ENCODE assay signal across 16 cellular contexts in genomic region chr12:53067074-53067992, GRCh38. TPM values are rescaled to one million over a fixed set of nuclear protein-coding genes. Genes with fewer than 3 reads are reported as not detected.
A peak's percentile ranks its signal among the peaks of the same experiment; 100 is the strongest.
DNase-seq lines count a peak whose midpoint lies in the region; ATAC-seq and TF ChIP-seq lines count a peak whose summit lies in the region.
"Had no signal": no experiment of that assay in that cellular context is flagged by ENCODE, and none has a peak within 500 bp of the region (broad histone marks: within the 10 kb centered on the region; RNA-seq: fewer than 3 reads in every experiment).

No MANE protein-coding gene starts in this region.

- H3K9ac ChIP-seq in stomach smooth muscle (ENCODE audit: low read length in 2 of 2): no peak overlapping the region

- DNase-seq in activated T-cell treated with anti-CD3 and anti-CD28 coated beads, Interleukin-2, amount 50 U/mL, for 72 hours: no peak
- no peak for DNase-seq in activated T-cell treated with anti-CD3 and anti-CD28 coated beads, Interleukin-2, amount 50 U/mL, for 48 hours
- DNase-seq in activated CD8-positive, alpha-beta T cell treated with anti-CD3 and anti-CD28 coated beads for 36 hours: peak; percentile 45
- DNase-seq in left lobe of liver (ENCODE audit: low spot score): no peak
- DNase-seq in T-helper 1 cell: no peak
- DNase-seq: amniotic stem cell; GF-D8; stimulated activated CD4-positive, alpha-beta T cell treated with anti-CD3 and anti-CD28 coated beads, Interleukin-2, amount 100 ng/mL, for 24 hours; stimulated activated CD8-positive, alpha-beta memory T cell treated with anti-CD3 and anti-CD28 coated beads, Interleukin-4, amount 100 ng/mL, for 48 hours had no signal

- no peak overlapping the region for H3K4me3 Mint-ChIP-seq in activated T-cell treated with anti-CD3 and anti-CD28 coated beads, Interleukin-2, amount 50 U/mL, for 72 hours
- H3K4me3 Mint-ChIP-seq in activated CD8-positive, alpha-beta T cell treated with anti-CD3 and anti-CD28 coated beads for 36 hours: no peak overlapping the region
- H3K4me3 Mint-ChIP-seq: naive thymus-derived CD8-positive, alpha-beta T cell; WTC11 had no signal

- peaks cover 26% of the 10 kb centered on the region for H3K4me1 Mint-ChIP-seq in activated T-cell treated with anti-CD3 and anti-CD28 coated beads, Interleukin-2, amount 50 U/mL, for 72 hours (ENCODE audit: low read depth)
- H3K4me1 Mint-ChIP-seq in activated CD8-positive, alpha-beta T cell treated with anti-CD3 and anti-CD28 coated beads for 36 hours (ENCODE audit: low read depth): peaks cover 12% of the 10 kb centered on the region

- TF ChIP-seq CTCF in activated CD8-positive, alpha-beta T cell treated with anti-CD3 and anti-CD28 coated beads for 36 hours (IDR thresholded peaks at IDR 0.05): no peak

- no peaks in the 10 kb centered on the region for H3K9me3 Mint-ChIP-seq in activated T-cell treated with anti-CD3 and anti-CD28 coated beads, Interleukin-2, amount 50 U/mL, for 72 hours
- no peaks in the 10 kb centered on the region for H3K9me3 Mint-ChIP-seq in activated CD8-positive, alpha-beta T cell treated with anti-CD3 and anti-CD28 coated beads for 36 hours
- H3K9me3 Mint-ChIP-seq: naive thymus-derived CD8-positive, alpha-beta T cell; WTC11 had no signal

- intact Hi-C loops in activated CD8-positive, alpha-beta T cell treated with anti-CD3 and anti-CD28 coated beads for 36 hours (cut with micrococcal nuclease): loop anchor here (2.0 kb wide), 1 partner anchor 31 kb away; no protein-coding TSS in a partner anchor

- no peaks in the 10 kb centered on the region for H3K27me3 Mint-ChIP-seq in activated T-cell treated with anti-CD3 and anti-CD28 coated beads, Interleukin-2, amount 50 U/mL, for 72 hours (ENCODE audit: low read depth)
- no peaks in the 10 kb centered on the region for H3K27me3 Mint-ChIP-seq in activated CD8-positive, alpha-beta T cell treated with anti-CD3 and anti-CD28 coated beads for 36 hours
- H3K27me3 Mint-ChIP-seq: naive thymus-derived CD8-positive, alpha-beta T cell had no signal

- no peaks in the 10 kb centered on the region for H3K9me3 ChIP-seq in stomach smooth muscle (ENCODE audit: control insufficient read depth in 2 of 2, low read length in 2 of 2)

- peak; percentile 34 to 45 for ATAC-seq in activated T-cell treated with anti-CD3 and anti-CD28 coated beads, Interleukin-2, amount 50 U/mL, for 72 hours (replicated peaks in 1 of 2)
- ATAC-seq in activated CD8-positive, alpha-beta T cell treated with anti-CD3 and anti-CD28 coated beads for 36 hours: peak; percentile 44
- ATAC-seq in left lobe of liver (peak; percentile 1), GM18502 (IDR thresholded peaks at IDR 0.05; ENCODE audit: poor library complexity, unreplicated experiment) (no peak), GM21528 (IDR thresholded peaks at IDR 0.05; ENCODE audit: low FRiP score, unreplicated experiment) (no peak)
- ATAC-seq: naive thymus-derived CD8-positive, alpha-beta T cell; WTC11 had no signal

- H3K27ac ChIP-seq in stomach smooth muscle (ENCODE audit: low read length): peak overlapping the region; percentile 31
- H3K27ac ChIP-seq: SK-N-MC had no signal

- peaks cover 0 to 8% of the 10 kb centered on the region in 2 donors for H3K36me3 Mint-ChIP-seq in activated T-cell treated with anti-CD3 and anti-CD28 coated beads, Interleukin-2, amount 50 U/mL, for 72 hours (ENCODE audit: insufficient read depth in 2 of 2)
- peaks cover 19% of the 10 kb centered on the region for H3K36me3 Mint-ChIP-seq in activated CD8-positive, alpha-beta T cell treated with anti-CD3 and anti-CD28 coated beads for 36 hours (ENCODE audit: low read depth)
- H3K36me3 Mint-ChIP-seq: WTC11 had no signal

- H3K4me3 ChIP-seq in stomach smooth muscle (ENCODE audit: low read length in 2 of 2): no peak overlapping the region
- H3K4me3 ChIP-seq: SK-N-MC had no signal

- POLR2A ChIA-PET in activated CD8-positive, alpha-beta T cell treated with anti-CD3 and anti-CD28 coated beads for 36 hours (lab: Charles Lee): interaction anchor here (0.5 to 5.6 kb wide), 4 partner anchors 12 to 169 kb away, joined by 4 to 37 read pairs (median 22); partner anchors contain the start of genes IGFBP6, SOAT2 and SPRYD3

- H3K36me3 ChIP-seq in stomach smooth muscle (ENCODE audit: control insufficient read depth in 2 of 2, insufficient read depth in 2 of 2, low read length in 2 of 2): peaks cover 30 to 49% of the 10 kb centered on the region in 2 donors

- peak overlapping the region; percentile 34 for H3K27ac Mint-ChIP-seq in activated T-cell treated with anti-CD3 and anti-CD28 coated beads, Interleukin-2, amount 50 U/mL, for 72 hours
- H3K27ac Mint-ChIP-seq in activated CD8-positive, alpha-beta T cell treated with anti-CD3 and anti-CD28 coated beads for 36 hours: peak overlapping the region; percentile 47
- H3K27ac Mint-ChIP-seq: WTC11 had no signal

- peaks cover 68% of the 10 kb centered on the region for H3K4me1 ChIP-seq in stomach smooth muscle (ENCODE audit: control insufficient read depth, insufficient read depth, low read length)

- CTCF ChIA-PET in activated CD8-positive, alpha-beta T cell treated with anti-CD3 and anti-CD28 coated beads for 36 hours (lab: Charles Lee): interaction anchor here (0.8 to 12.1 kb wide), 11 partner anchors 13 to 211 kb away, joined by 3 to 553 read pairs (median 11); partner anchors contain the start of genes IGFBP6, SOAT2 and SPRYD3

- H3K27me3 ChIP-seq in stomach smooth muscle (ENCODE audit: control insufficient read depth in 1 of 2, insufficient read depth in 2 of 2, low read length in 2 of 2): no peaks in the 10 kb centered on the region

RNA-seq across cellular contexts. Expression of gene SPRYD3, which starts 11.9 kb away (rescaled TPM):
- 10 to 100 TPM; 30.0 to 31.5 TPM for total RNA-seq in activated T-cell treated with anti-CD3 and anti-CD28 coated beads, Interleukin-2, amount 50 U/mL, for 72 hours
- total RNA-seq in activated CD8-positive, alpha-beta T cell treated with anti-CD3 and anti-CD28 coated beads for 36 hours: 10 to 100 TPM; 24.8 to 25.0 TPM
- total RNA-seq in left lobe of liver: 16.2 TPM

RNA-seq across cellular contexts. Expression of gene TNS2, which starts 17.5 kb away (rescaled TPM):
- total RNA-seq in activated T-cell treated with anti-CD3 and anti-CD28 coated beads, Interleukin-2, amount 50 U/mL, for 72 hours: 1 to 10 TPM; 1.5 to 2.6 TPM
- total RNA-seq in activated CD8-positive, alpha-beta T cell treated with anti-CD3 and anti-CD28 coated beads for 36 hours: 1 to 10 TPM; 1.1 to 1.6 TPM
- 146 TPM for total RNA-seq in left lobe of liver

RNA-seq across cellular contexts. Expression of gene IGFBP6, which starts 30.1 kb away (rescaled TPM):
- total RNA-seq in activated T-cell treated with anti-CD3 and anti-CD28 coated beads, Interleukin-2, amount 50 U/mL, for 72 hours: 1 to 10 TPM; 5.7 to 9.2 TPM
- 1 to 10 TPM; 2.0 to 2.3 TPM for total RNA-seq in activated CD8-positive, alpha-beta T cell treated with anti-CD3 and anti-CD28 coated beads for 36 hours
- 5.2 TPM for total RNA-seq in left lobe of liver

RNA-seq across cellular contexts. Expression of gene SOAT2, which starts 36.0 kb away (rescaled TPM):
- total RNA-seq in activated T-cell treated with anti-CD3 and anti-CD28 coated beads, Interleukin-2, amount 50 U/mL, for 72 hours: 1 to 10 TPM; 2.2 to 7.9 TPM
- 1 to 10 TPM; 5.3 to 6.7 TPM for total RNA-seq in activated CD8-positive, alpha-beta T cell treated with anti-CD3 and anti-CD28 coated beads for 36 hours
- 0.25 TPM for total RNA-seq in left lobe of liver
- total RNA-seq: A673, WTC11 had no signal

Comparison
In these comparisons a context has a peak if more than half of its experiments do, and no peak if none do; other contexts are left out.
1. ATAC-seq: peak in activated T-cell treated with anti-CD3 and anti-CD28 coated beads, Interleukin-2, amount 50 U/mL, for 72 hours (2 of 2), activated CD8-positive, alpha-beta T cell treated with anti-CD3 and anti-CD28 coated beads for 36 hours (single experiment) and left lobe of liver (single experiment); none in GM18502 (single experiment) and GM21528 (single experiment).
2. RNA of gene TNS2, which starts 17.5 kb away (total RNA-seq): 146 TPM in left lobe of liver (single experiment); 1.5 to 2.6 TPM in activated T-cell treated with anti-CD3 and anti-CD28 coated beads, Interleukin-2, amount 50 U/mL, for 72 hours and 1.1 to 1.6 TPM in activated CD8-positive, alpha-beta T cell treated with anti-CD3 and anti-CD28 coated beads for 36 hours; every median in the first group is over 10 times any median in the second.